ENCODE assay signal across 2 cellular contexts in the genomic region with DNA sequence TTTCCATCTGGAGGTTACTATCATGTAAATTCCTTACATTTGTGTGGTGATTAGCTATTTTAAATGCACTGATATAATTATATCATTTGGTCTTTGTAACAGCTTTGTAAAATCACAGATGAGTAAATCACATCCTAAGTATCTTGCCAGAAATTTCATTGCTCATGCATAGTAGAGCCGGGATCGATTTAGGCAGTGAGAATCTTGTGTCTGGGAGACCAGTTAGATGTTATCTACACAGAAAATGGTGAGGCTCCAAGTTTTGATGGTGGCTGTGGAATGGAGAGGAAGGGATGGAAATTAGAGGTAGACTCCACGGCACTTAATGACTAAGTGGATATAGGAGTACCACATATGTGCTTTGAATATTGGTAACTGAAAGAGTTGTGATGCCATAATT.
TF ChIP-seq lines count a peak whose summit lies in the region.

No MANE protein-coding gene starts in this region.

TF ChIP-seq in SK-N-SH, 30 proteins besides CTCF, POLR2A, EP300 and RAD21 (continued from another document):
- TF ChIP-seq, protein P1, sequence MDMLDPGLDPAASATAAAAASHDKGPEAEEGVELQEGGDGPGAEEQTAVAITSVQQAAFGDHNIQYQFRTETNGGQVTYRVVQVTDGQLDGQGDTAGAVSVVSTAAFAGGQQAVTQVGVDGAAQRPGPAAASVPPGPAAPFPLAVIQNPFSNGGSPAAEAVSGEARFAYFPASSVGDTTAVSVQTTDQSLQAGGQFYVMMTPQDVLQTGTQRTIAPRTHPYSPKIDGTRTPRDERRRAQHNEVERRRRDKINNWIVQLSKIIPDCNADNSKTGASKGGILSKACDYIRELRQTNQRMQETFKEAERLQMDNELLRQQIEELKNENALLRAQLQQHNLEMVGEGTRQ (IDR thresholded peaks at IDR 0.05; ENCODE audit: borderline replicate concordance, low read depth, low read length), result no peak
- TF ChIP-seq, protein P2, sequence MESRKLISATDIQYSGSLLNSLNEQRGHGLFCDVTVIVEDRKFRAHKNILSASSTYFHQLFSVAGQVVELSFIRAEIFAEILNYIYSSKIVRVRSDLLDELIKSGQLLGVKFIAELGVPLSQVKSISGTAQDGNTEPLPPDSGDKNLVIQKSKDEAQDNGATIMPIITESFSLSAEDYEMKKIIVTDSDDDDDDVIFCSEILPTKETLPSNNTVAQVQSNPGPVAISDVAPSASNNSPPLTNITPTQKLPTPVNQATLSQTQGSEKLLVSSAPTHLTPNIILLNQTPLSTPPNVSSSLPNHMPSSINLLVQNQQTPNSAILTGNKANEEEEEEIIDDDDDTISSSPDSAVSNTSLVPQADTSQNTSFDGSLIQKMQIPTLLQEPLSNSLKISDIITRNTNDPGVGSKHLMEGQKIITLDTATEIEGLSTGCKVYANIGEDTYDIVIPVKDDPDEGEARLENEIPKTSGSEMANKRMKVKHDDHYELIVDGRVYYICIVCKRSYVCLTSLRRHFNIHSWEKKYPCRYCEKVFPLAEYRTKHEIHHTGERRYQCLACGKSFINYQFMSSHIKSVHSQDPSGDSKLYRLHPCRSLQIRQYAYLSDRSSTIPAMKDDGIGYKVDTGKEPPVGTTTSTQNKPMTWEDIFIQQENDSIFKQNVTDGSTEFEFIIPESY (IDR thresholded peaks at IDR 0.05; ENCODE audit: borderline replicate concordance, low read depth), result no peak
- TF ChIP-seq, protein P3, sequence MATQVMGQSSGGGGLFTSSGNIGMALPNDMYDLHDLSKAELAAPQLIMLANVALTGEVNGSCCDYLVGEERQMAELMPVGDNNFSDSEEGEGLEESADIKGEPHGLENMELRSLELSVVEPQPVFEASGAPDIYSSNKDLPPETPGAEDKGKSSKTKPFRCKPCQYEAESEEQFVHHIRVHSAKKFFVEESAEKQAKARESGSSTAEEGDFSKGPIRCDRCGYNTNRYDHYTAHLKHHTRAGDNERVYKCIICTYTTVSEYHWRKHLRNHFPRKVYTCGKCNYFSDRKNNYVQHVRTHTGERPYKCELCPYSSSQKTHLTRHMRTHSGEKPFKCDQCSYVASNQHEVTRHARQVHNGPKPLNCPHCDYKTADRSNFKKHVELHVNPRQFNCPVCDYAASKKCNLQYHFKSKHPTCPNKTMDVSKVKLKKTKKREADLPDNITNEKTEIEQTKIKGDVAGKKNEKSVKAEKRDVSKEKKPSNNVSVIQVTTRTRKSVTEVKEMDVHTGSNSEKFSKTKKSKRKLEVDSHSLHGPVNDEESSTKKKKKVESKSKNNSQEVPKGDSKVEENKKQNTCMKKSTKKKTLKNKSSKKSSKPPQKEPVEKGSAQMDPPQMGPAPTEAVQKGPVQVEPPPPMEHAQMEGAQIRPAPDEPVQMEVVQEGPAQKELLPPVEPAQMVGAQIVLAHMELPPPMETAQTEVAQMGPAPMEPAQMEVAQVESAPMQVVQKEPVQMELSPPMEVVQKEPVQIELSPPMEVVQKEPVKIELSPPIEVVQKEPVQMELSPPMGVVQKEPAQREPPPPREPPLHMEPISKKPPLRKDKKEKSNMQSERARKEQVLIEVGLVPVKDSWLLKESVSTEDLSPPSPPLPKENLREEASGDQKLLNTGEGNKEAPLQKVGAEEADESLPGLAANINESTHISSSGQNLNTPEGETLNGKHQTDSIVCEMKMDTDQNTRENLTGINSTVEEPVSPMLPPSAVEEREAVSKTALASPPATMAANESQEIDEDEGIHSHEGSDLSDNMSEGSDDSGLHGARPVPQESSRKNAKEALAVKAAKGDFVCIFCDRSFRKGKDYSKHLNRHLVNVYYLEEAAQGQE (IDR thresholded peaks at IDR 0.05; ENCODE audit: low read depth, low read length), result no peak
- TF ChIP-seq NFIC (IDR thresholded peaks at IDR 0.05; ENCODE audit: borderline replicate concordance), result peak; percentile 81
- TF ChIP-seq MXI1 (IDR thresholded peaks at IDR 0.05; ENCODE audit: low read depth, low read length), result no peak
- TF ChIP-seq FOXJ3 (CRISPR knock-in tag; IDR thresholded peaks at IDR 0.05), result no peak
- TF ChIP-seq TCF12 (IDR thresholded peaks at IDR 0.05), result peak; percentile 75
- TF ChIP-seq SMC3 (IDR thresholded peaks at IDR 0.05; ENCODE audit: low read depth, low read length), result no peak
- TF ChIP-seq TAF1 (IDR thresholded peaks at IDR 0.05; ENCODE audit: borderline replicate concordance, low read depth, low read length), result no peak
- TF ChIP-seq, protein P4, sequence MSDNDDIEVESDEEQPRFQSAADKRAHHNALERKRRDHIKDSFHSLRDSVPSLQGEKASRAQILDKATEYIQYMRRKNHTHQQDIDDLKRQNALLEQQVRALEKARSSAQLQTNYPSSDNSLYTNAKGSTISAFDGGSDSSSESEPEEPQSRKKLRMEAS (IDR thresholded peaks at IDR 0.05; ENCODE audit: low read depth), result no peak
- 0 out of 2 replicates have a peak, but pooled peaks have one; percentile 19 for TF ChIP-seq TEAD4 (IDR thresholded peaks at IDR 0.05; ENCODE audit: borderline replicate concordance, insufficient read depth)
- TF ChIP-seq YY1 (IDR thresholded peaks at IDR 0.05; ENCODE audit: low read depth), result peak; percentile 58; the same call in 1 of the 2 replicates
- peak; percentile 37 for TF ChIP-seq JUND (IDR thresholded peaks at IDR 0.05)
- TF ChIP-seq, protein P5, sequence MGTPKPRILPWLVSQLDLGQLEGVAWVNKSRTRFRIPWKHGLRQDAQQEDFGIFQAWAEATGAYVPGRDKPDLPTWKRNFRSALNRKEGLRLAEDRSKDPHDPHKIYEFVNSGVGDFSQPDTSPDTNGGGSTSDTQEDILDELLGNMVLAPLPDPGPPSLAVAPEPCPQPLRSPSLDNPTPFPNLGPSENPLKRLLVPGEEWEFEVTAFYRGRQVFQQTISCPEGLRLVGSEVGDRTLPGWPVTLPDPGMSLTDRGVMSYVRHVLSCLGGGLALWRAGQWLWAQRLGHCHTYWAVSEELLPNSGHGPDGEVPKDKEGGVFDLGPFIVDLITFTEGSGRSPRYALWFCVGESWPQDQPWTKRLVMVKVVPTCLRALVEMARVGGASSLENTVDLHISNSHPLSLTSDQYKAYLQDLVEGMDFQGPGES (IDR thresholded peaks at IDR 0.05; ENCODE audit: low read depth, low read length), result no peak
- TF ChIP-seq GABPA (IDR thresholded peaks at IDR 0.05; ENCODE audit: low read depth), result no peak
- no peak for TF ChIP-seq EZH2phosphoT487 (IDR thresholded peaks at IDR 0.05; ENCODE audit: borderline replicate concordance, low read depth)
- no peak for TF ChIP-seq GATA2 (CRISPR knock-in tag; IDR thresholded peaks at IDR 0.05)
- no peak; the same call in 1 of the 2 replicates for TF ChIP-seq FOSL2 (IDR thresholded peaks at IDR 0.05; ENCODE audit: borderline replicate concordance, low read depth)
- TF ChIP-seq ELF1 (IDR thresholded peaks at IDR 0.05), result no peak
- TF ChIP-seq FOXM1 (IDR thresholded peaks at IDR 0.05; ENCODE audit: low read depth), result 0 out of 2 replicates have a peak, but pooled peaks have one; percentile 27
- TF ChIP-seq CHD2 (IDR thresholded peaks at IDR 0.05; ENCODE audit: low read length, partially characterized antibody), result no peak

TF ChIP-seq in SK-N-SH treated with all-trans-retinoic acid at 6 μM for 48 hours, 23 proteins besides CTCF, POLR2A, EP300 and RAD21 (continued from another document):
- TF ChIP-seq, protein P6, sequence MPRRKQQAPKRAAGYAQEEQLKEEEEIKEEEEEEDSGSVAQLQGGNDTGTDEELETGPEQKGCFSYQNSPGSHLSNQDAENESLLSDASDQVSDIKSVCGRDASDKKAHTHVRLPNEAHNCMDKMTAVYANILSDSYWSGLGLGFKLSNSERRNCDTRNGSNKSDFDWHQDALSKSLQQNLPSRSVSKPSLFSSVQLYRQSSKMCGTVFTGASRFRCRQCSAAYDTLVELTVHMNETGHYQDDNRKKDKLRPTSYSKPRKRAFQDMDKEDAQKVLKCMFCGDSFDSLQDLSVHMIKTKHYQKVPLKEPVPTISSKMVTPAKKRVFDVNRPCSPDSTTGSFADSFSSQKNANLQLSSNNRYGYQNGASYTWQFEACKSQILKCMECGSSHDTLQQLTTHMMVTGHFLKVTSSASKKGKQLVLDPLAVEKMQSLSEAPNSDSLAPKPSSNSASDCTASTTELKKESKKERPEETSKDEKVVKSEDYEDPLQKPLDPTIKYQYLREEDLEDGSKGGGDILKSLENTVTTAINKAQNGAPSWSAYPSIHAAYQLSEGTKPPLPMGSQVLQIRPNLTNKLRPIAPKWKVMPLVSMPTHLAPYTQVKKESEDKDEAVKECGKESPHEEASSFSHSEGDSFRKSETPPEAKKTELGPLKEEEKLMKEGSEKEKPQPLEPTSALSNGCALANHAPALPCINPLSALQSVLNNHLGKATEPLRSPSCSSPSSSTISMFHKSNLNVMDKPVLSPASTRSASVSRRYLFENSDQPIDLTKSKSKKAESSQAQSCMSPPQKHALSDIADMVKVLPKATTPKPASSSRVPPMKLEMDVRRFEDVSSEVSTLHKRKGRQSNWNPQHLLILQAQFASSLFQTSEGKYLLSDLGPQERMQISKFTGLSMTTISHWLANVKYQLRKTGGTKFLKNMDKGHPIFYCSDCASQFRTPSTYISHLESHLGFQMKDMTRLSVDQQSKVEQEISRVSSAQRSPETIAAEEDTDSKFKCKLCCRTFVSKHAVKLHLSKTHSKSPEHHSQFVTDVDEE (CRISPR knock-in tag; IDR thresholded peaks at IDR 0.05), result no peak
- TF ChIP-seq TOX (CRISPR knock-in tag; IDR thresholded peaks at IDR 0.05; ENCODE audit: borderline replicate concordance) (no peak), RARB (CRISPR knock-in tag; IDR thresholded peaks at IDR 0.05) (no peak)
